17 cellular contexts compared by ENCODE assay signal in genomic region chr14:22579218-22579617, GRCh38. TPM values are rescaled to one million over a fixed set of nuclear protein-coding genes. Genes with fewer than 3 reads are reported as not detected.
DNase-seq lines count a peak whose midpoint lies in the region; ATAC-seq, FAIRE-seq and TF ChIP-seq lines count a peak whose summit lies in the region.
"Had no signal": no experiment of that assay in that cellular context is flagged by ENCODE, and none has a peak within 500 bp of the region (broad histone marks: within the 10 kb centered on the region; RNA-seq: fewer than 3 reads in every experiment).

No MANE protein-coding gene starts in this region.

- peaks cover 3% of the 10 kb centered on the region for H4K20me1 ChIP-seq in HepG2 (ENCODE audit: insufficient read depth, low read length)

- no peak for ATAC-seq in HepG2
- ATAC-seq in right lobe of liver, result no peak
- no peak for ATAC-seq in stimulated activated naive CD8-positive, alpha-beta T cell treated with anti-CD3 and anti-CD28 coated beads, Interleukin-15, amount 100 ng/mL, for 72 hours
- ATAC-seq: activated CD4-positive, CD25-positive, alpha-beta regulatory T cell treated with anti-CD3 and anti-CD28 coated beads, Interleukin-2, amount 50 U/mL, for 24 hours; natural killer cell treated with Interleukin-12 subunit alpha and Interleukin-12 subunit beta and Interleukin-15 and Interleukin-18, amount 100 ng/mL, for 72 hours had no signal

- H3K4me2 ChIP-seq in HepG2 (ENCODE audit: low read depth, low read length), result no peak overlapping the region

- peaks cover 52% of the 10 kb centered on the region for H3K79me2 ChIP-seq in HepG2 (ENCODE audit: insufficient read depth, low read length)

- no peak overlapping the region for H3K9ac ChIP-seq in HepG2 (ENCODE audit: insufficient read depth, low read depth, low read length)

- intact Hi-C loops in HepG2 (cut with micrococcal nuclease; ENCODE audit: unreplicated experiment) (no loop called here), right lobe of liver (cut with DNase I) (no loop called here)

- peaks cover 11% of the 10 kb centered on the region for H3K4me1 ChIP-seq in HepG2 (ENCODE audit: insufficient read depth, low read length)
- peaks cover 0 to 3% (median 0%) of the 10 kb centered on the region in 4 donors for H3K4me1 ChIP-seq in right lobe of liver
- H3K4me1 ChIP-seq: testis had no signal

- H3K27me3 Mint-ChIP-seq in stimulated activated naive CD8-positive, alpha-beta T cell treated with anti-CD3 and anti-CD28 coated beads, Interleukin-15, amount 100 ng/mL, for 72 hours, result no peaks in the 10 kb centered on the region
- no peaks in the 10 kb centered on the region for H3K27me3 Mint-ChIP-seq in glutamatergic neuron (ENCODE audit: unreplicated experiment)
- H3K27me3 Mint-ChIP-seq: natural killer cell treated with Interleukin-12 subunit alpha and Interleukin-12 subunit beta and Interleukin-15 and Interleukin-18, amount 100 ng/mL, for 72 hours had no signal

- peak overlapping the region in 1 of 2 donors; percentile 57 for H3K27ac Mint-ChIP-seq in stimulated activated naive CD8-positive, alpha-beta T cell treated with anti-CD3 and anti-CD28 coated beads, Interleukin-15, amount 100 ng/mL, for 72 hours
- H3K27ac Mint-ChIP-seq in glutamatergic neuron (ENCODE audit: unreplicated experiment), result no peak overlapping the region

- no peak overlapping the region for H2AFZ ChIP-seq in HepG2 (ENCODE audit: low read length)

- H3K36me3 Mint-ChIP-seq in glutamatergic neuron (ENCODE audit: unreplicated experiment), result no peaks in the 10 kb centered on the region

- no peak for TF ChIP-seq RAD21 in HepG2 (CRISPR knock-in tag; IDR thresholded peaks at IDR 0.05)

- H3K9me3 ChIP-seq in HepG2 (ENCODE audit: low read length) (no peaks in the 10 kb centered on the region), right lobe of liver (no peaks in the 10 kb centered on the region)
- H3K9me3 ChIP-seq: testis had no signal

- no peak for TF ChIP-seq CTCF in HepG2 (CRISPR knock-in tag; IDR thresholded peaks at IDR 0.05)
- no peak for TF ChIP-seq CTCF in right lobe of liver (IDR thresholded peaks at IDR 0.05)
- TF ChIP-seq CTCF in glutamatergic neuron (IDR thresholded peaks at IDR 0.05; ENCODE audit: partially characterized antibody, unreplicated experiment), result no peak

- DNase-seq in DMS53 (lab: John Stamatoyannopoulos, UW) (peak; percentile 13), DMS53 treated with DMSO at 0.1 percent for 48 hours (lab: John Stamatoyannopoulos, UW; ENCODE audit: unreplicated experiment) (no peak), HepG2 (ENCODE audit: low spot score) (no peak), right lobe of liver (no peak), fibroblast of gingiva (ENCODE audit: low read depth) (peak; percentile 23), glutamatergic neuron (no peak), germinal center (ENCODE audit: low spot score) (no peak)
- no peak for DNase-seq in stimulated activated naive CD8-positive, alpha-beta T cell treated with anti-CD3 and anti-CD28 coated beads, Interleukin-15, amount 100 ng/mL, for 72 hours
- DNase-seq: 8988T; activated effector memory CD4-positive, alpha-beta T cell treated with Interleukin-2 at 50 U/mL for 16 hours; foreskin fibroblast; NCI-H1436 treated with DMSO at 0.1 percent for 48 hours; NCI-H526; testis had no signal

- H3K36me3 ChIP-seq in HepG2 (replicated peaks in 1 of 2; ENCODE audit: control insufficient read depth in 1 of 2, insufficient read depth in 2 of 2, low read length in 2 of 2) (peaks cover 10 to 19% of the 10 kb centered on the region in 2 experiments), right lobe of liver (peaks cover 0 to 9% (median 3%) of the 10 kb centered on the region in 4 donors)

- no peak for TF ChIP-seq EP300 in HepG2 (IDR thresholded peaks at IDR 0.05; ENCODE audit: low read depth in 2 of 2, low read length in 2 of 2)
- TF ChIP-seq EP300 in HepG2 (CRISPR knock-in tag; IDR thresholded peaks at IDR 0.05; ENCODE audit: borderline replicate concordance), result no peak

- H3K27ac ChIP-seq in HepG2 (ENCODE audit: extremely low read length, insufficient read depth, low read length) (no peak overlapping the region), right lobe of liver (no peak overlapping the region)
- H3K27ac ChIP-seq: testis had no signal

- POLR2A ChIA-PET in HepG2 (lab: Yijun Ruan, JAX), result interaction anchor here (3.5 kb wide), 1 partner anchor 10 kb away, joined by 18 read pairs; no protein-coding TSS in a partner anchor

- no peaks in the 10 kb centered on the region for H3K27me3 ChIP-seq in HepG2 (ENCODE audit: control insufficient read depth in 1 of 2, insufficient read depth in 2 of 2, low read length in 2 of 2)
- H3K27me3 ChIP-seq in right lobe of liver, result no peaks in the 10 kb centered on the region
- H3K27me3 ChIP-seq: testis had no signal

- CTCF ChIA-PET in HepG2 (lab: Yijun Ruan, JAX; ENCODE audit: low intra/inter-chr PET ratio, low total read pairs), result no interaction called here

- H3K4me3 Mint-ChIP-seq in stimulated activated naive CD8-positive, alpha-beta T cell treated with anti-CD3 and anti-CD28 coated beads, Interleukin-15, amount 100 ng/mL, for 72 hours, result peak overlapping the region; percentile 21 to 30
- no peak overlapping the region for H3K4me3 Mint-ChIP-seq in glutamatergic neuron (ENCODE audit: unreplicated experiment)
- H3K4me3 Mint-ChIP-seq: CD14-positive monocyte; natural killer cell treated with Interleukin-12 subunit alpha and Interleukin-12 subunit beta and Interleukin-15 and Interleukin-18, amount 100 ng/mL, for 72 hours had no signal

- WGBS in HepG2 (ENCODE audit: low lambda C conversion rate), result 96% methylated on average over 2 of the region's 2 CpGs
- WGBS in right lobe of liver (ENCODE audit: insufficient coverage, low coverage, low lambda C conversion rate, missing lambda C conversion rate), result 72% methylated on average over 2 of the region's 2 CpGs

- no peak for FAIRE-seq in HepG2 (lab: Jason Lieb, UNC)

- in situ Hi-C loops in HepG2 (cut with HindIII; ENCODE audit: extremely low pct_ligation_motif_present, low pct_unique_long_range_greater_than_20kb), result loop anchor here (25.0 kb wide), 1 partner anchor 1533 kb away; the partner anchor contains the start of genes DCAF11 and NRL

- no TSS peak for BruUV-seq in HepG2 (replicated peaks; lab: Mats Ljungman, UMichigan)

- TF ChIP-seq POLR2A in HepG2 (IDR thresholded peaks at IDR 0.05; ENCODE audit: insufficient read depth in 1 of 2, low read depth in 2 of 2, low read length in 2 of 2) (no peak), right lobe of liver (IDR thresholded peaks at IDR 0.05) (no peak)

- H3K4me1 Mint-ChIP-seq in stimulated activated naive CD8-positive, alpha-beta T cell treated with anti-CD3 and anti-CD28 coated beads, Interleukin-15, amount 100 ng/mL, for 72 hours, result peaks cover 84% of the 10 kb centered on the region
- H3K4me1 Mint-ChIP-seq in glutamatergic neuron (ENCODE audit: low read depth, unreplicated experiment), result peaks cover 2% of the 10 kb centered on the region

- no peaks in the 10 kb centered on the region for H3K9me3 Mint-ChIP-seq in stimulated activated naive CD8-positive, alpha-beta T cell treated with anti-CD3 and anti-CD28 coated beads, Interleukin-15, amount 100 ng/mL, for 72 hours
- no peaks in the 10 kb centered on the region for H3K9me3 Mint-ChIP-seq in glutamatergic neuron (ENCODE audit: unreplicated experiment)
- H3K9me3 Mint-ChIP-seq: natural killer cell treated with Interleukin-12 subunit alpha and Interleukin-12 subunit beta and Interleukin-15 and Interleukin-18, amount 100 ng/mL, for 72 hours had no signal

- H3K4me3 ChIP-seq in HepG2 (replicated peaks in 1 of 3; ENCODE audit: insufficient read depth in 1 of 3, low read depth in 2 of 3, low read length in 3 of 3), result no peak overlapping the region
- H3K4me3 ChIP-seq in right lobe of liver, result no peak overlapping the region
- H3K4me3 ChIP-seq: testis had no signal

RNA-seq across cellular contexts. Expression of gene DAD1, which starts 9.8 kb away (rescaled TPM):
- total RNA-seq in HepG2 (2016; rRNA removed; fragmentation: Illumina TruSeq; extraction: Trizol) (385 and 558 TPM in 2 replicates), right lobe of liver (100 to 1,000 TPM; 107 to 249 (median 133) TPM), glutamatergic neuron (ENCODE audit: unreplicated experiment) (122 TPM)
- 148 and 149 TPM in 2 replicates for total RNA-seq in HepG2 (2016; cell fraction: cytosol; rRNA removed; fragmentation: Illumina TruSeq; extraction: Trizol; ENCODE audit: low read depth)
- 449 and 577 TPM in 2 replicates for total RNA-seq in HepG2 (2016; cell fraction: insoluble cytoplasmic fraction; rRNA removed; fragmentation: Illumina TruSeq; extraction: Trizol)
- 133 and 150 TPM in 2 replicates for total RNA-seq in HepG2 (2016; cell fraction: membrane; rRNA removed; fragmentation: Illumina TruSeq; extraction: Trizol)
- 382 and 439 TPM in 2 replicates for total RNA-seq in HepG2 (2016; cell fraction: nucleus; rRNA removed; fragmentation: Illumina TruSeq; extraction: Trizol)
- 508 and 626 TPM in 2 replicates for polyA plus RNA-seq in HepG2 (2011; rRNA removed)
- polyA plus RNA-seq in HepG2 (2011; cell fraction: cytosol; rRNA removed), result 1,110 and 1,232 TPM in 2 replicates
- polyA plus RNA-seq in HepG2 (2011; cell fraction: nucleus; rRNA removed), result 187 and 222 TPM in 2 replicates
- polyA plus RNA-seq in HepG2 (2012), result 327 and 493 TPM in 2 replicates
- 141 and 152 TPM in 2 replicates for polyA plus RNA-seq in HepG2 (2016; cell fraction: cytosol; fragmentation: Illumina TruSeq; extraction: Trizol; ENCODE audit: low read depth)
- 395 and 434 TPM in 2 replicates for polyA plus RNA-seq in HepG2 (2016; cell fraction: insoluble cytoplasmic fraction; fragmentation: Illumina TruSeq; extraction: Trizol; ENCODE audit: low read depth)
- polyA plus RNA-seq in HepG2 (2016; cell fraction: membrane; fragmentation: Illumina TruSeq; extraction: Trizol; ENCODE audit: low read depth), result 122 and 125 TPM in 2 replicates
- polyA plus RNA-seq in HepG2 (2016; cell fraction: nucleus; fragmentation: Illumina TruSeq; extraction: Trizol; ENCODE audit: insufficient read depth, low read depth), result 602 and 624 TPM in 2 replicates
- 261 and 460 TPM in 2 replicates for polyA minus RNA-seq in HepG2 (2011; rRNA and poly(A)+ RNA removed; ENCODE audit: low replicate concordance)
- polyA minus RNA-seq in HepG2 (2011; cell fraction: cytosol; rRNA and poly(A)+ RNA removed), result 132 TPM in 2 replicates
- polyA minus RNA-seq in HepG2 (2011; cell fraction: nucleus; rRNA and poly(A)+ RNA removed), result 79.2 and 94.7 TPM in 2 replicates

RNA-seq across cellular contexts. Expression of gene ABHD4, which starts 18.9 kb away (rescaled TPM):
- total RNA-seq in HepG2 (2016; rRNA removed; fragmentation: Illumina TruSeq; extraction: Trizol) (16.1 and 22.8 TPM in 2 replicates), right lobe of liver (10 to 100 TPM; 12.7 to 38.1 (median 18.5) TPM), glutamatergic neuron (ENCODE audit: unreplicated experiment) (8.1 TPM)
- 1.9 and 2.6 TPM in 2 replicates for total RNA-seq in HepG2 (2016; cell fraction: cytosol; rRNA removed; fragmentation: Illumina TruSeq; extraction: Trizol; ENCODE audit: low read depth)
- total RNA-seq in HepG2 (2016; cell fraction: insoluble cytoplasmic fraction; rRNA removed; fragmentation: Illumina TruSeq; extraction: Trizol), result 13.5 and 23.6 TPM in 2 replicates
- 5.5 and 6.1 TPM in 2 replicates for total RNA-seq in HepG2 (2016; cell fraction: membrane; rRNA removed; fragmentation: Illumina TruSeq; extraction: Trizol)
- total RNA-seq in HepG2 (2016; cell fraction: nucleus; rRNA removed; fragmentation: Illumina TruSeq; extraction: Trizol), result 15.3 and 18.4 TPM in 2 replicates
- 47.5 and 48.1 TPM in 2 replicates for polyA plus RNA-seq in HepG2 (2011; rRNA removed)
- 40.5 and 42.2 TPM in 2 replicates for polyA plus RNA-seq in HepG2 (2011; cell fraction: cytosol; rRNA removed)
- polyA plus RNA-seq in HepG2 (2011; cell fraction: nucleus; rRNA removed), result 28.4 and 31.8 TPM in 2 replicates
- 28.4 and 31.9 TPM in 2 replicates for polyA plus RNA-seq in HepG2 (2012)
- polyA plus RNA-seq in HepG2 (2016; cell fraction: cytosol; fragmentation: Illumina TruSeq; extraction: Trizol; ENCODE audit: low read depth), result 4.3 and 5.4 TPM in 2 replicates
- 31.7 and 36.0 TPM in 2 replicates for polyA plus RNA-seq in HepG2 (2016; cell fraction: insoluble cytoplasmic fraction; fragmentation: Illumina TruSeq; extraction: Trizol; ENCODE audit: low read depth)
- 10.4 and 12.8 TPM in 2 replicates for polyA plus RNA-seq in HepG2 (2016; cell fraction: membrane; fragmentation: Illumina TruSeq; extraction: Trizol; ENCODE audit: low read depth)
- polyA plus RNA-seq in HepG2 (2016; cell fraction: nucleus; fragmentation: Illumina TruSeq; extraction: Trizol; ENCODE audit: insufficient read depth, low read depth), result 27.4 and 28.0 TPM in 2 replicates
- 45.6 and 63.5 TPM in 2 replicates for polyA minus RNA-seq in HepG2 (2011; rRNA and poly(A)+ RNA removed; ENCODE audit: low replicate concordance)
- polyA minus RNA-seq in HepG2 (2011; cell fraction: cytosol; rRNA and poly(A)+ RNA removed), result 14.6 and 19.0 TPM in 2 replicates
- polyA minus RNA-seq in HepG2 (2011; cell fraction: nucleus; rRNA and poly(A)+ RNA removed), result 26.9 and 36.6 TPM in 2 replicates

Comparison
In these comparisons a context has a peak if more than half of its experiments do, and no peak if none do; other contexts are left out.
1. DNase-seq: peak in DMS53 (single experiment) and fibroblast of gingiva (single experiment); none in DMS53 treated with DMSO at 0.1 percent for 48 hours (single experiment), HepG2 (single experiment), right lobe of liver (0 of 3), stimulated activated naive CD8-positive, alpha-beta T cell treated with anti-CD3 and anti-CD28 coated beads, Interleukin-15, amount 100 ng/mL, for 72 hours (0 of 2), glutamatergic neuron (single experiment) and germinal center (single experiment).